Comparison of ENCODE assay signal across 1 cellular context in the genomic region with DNA sequence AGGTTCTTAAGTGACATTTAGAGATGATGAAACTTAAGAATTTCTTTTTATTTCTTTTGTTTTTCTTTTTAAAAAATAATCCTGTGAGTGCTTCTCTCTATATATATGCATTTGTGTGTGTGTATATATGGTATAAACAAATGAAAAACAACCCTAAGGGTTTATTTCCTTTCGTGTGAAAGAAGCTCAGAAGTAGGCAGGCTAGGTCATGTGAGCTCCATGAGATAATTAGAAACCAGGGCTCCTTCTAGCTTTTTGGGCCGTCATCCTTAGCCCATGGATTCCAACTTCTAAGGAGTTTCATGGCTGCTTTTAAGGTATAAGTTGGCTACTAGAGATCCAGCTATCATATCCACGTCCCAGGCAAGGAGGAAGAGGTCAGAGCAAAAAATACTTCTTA.
TF ChIP-seq lines count a peak whose summit lies in the region.

No MANE protein-coding gene starts in this region.

TF ChIP-seq in K562, 482 proteins besides CTCF, POLR2A, EP300 and RAD21:
- TF ChIP-seq, protein P1, sequence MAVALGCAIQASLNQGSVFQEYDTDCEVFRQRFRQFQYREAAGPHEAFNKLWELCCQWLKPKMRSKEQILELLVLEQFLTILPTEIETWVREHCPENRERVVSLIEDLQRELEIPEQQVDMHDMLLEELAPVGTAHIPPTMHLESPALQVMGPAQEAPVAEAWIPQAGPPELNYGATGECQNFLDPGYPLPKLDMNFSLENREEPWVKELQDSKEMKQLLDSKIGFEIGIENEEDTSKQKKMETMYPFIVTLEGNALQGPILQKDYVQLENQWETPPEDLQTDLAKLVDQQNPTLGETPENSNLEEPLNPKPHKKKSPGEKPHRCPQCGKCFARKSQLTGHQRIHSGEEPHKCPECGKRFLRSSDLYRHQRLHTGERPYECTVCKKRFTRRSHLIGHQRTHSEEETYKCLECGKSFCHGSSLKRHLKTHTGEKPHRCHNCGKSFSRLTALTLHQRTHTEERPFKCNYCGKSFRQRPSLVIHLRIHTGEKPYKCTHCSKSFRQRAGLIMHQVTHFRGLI (CRISPR knock-in tag; IDR thresholded peaks at IDR 0.05), result no peak
- TF ChIP-seq NONO (IDR thresholded peaks at IDR 0.05; ENCODE audit: low read depth in 2 of 2, low read length in 1 of 2) (no peak), HNRNPL (IDR thresholded peaks at IDR 0.05; ENCODE audit: low read depth, low read length) (no peak), ZFP1 (CRISPR knock-in tag; IDR thresholded peaks at IDR 0.05) (no peak), HCFC1 (IDR thresholded peaks at IDR 0.05; ENCODE audit: low read depth, low read length) (no peak), NR1H2 (CRISPR knock-in tag; IDR thresholded peaks at IDR 0.05) (no peak), BDP1 (IDR thresholded peaks at IDR 0.05; ENCODE audit: insufficient read depth, insufficient read length) (no peak), KHSRP (IDR thresholded peaks at IDR 0.05) (no peak), SAFB2 (IDR thresholded peaks at IDR 0.05; ENCODE audit: borderline replicate concordance, low read depth, low read length, severe bottlenecking) (no peak), SREBF1 (IDR thresholded peaks at IDR 0.05; ENCODE audit: borderline replicate concordance, low read depth, low read length) (no peak), GATAD2A (IDR thresholded peaks at IDR 0.05) (no peak), CHD1 (IDR thresholded peaks at IDR 0.05; ENCODE audit: low read length) (no peak), ZNF184 (CRISPR knock-in tag; IDR thresholded peaks at IDR 0.05) (no peak)
- TF ChIP-seq, protein P2, sequence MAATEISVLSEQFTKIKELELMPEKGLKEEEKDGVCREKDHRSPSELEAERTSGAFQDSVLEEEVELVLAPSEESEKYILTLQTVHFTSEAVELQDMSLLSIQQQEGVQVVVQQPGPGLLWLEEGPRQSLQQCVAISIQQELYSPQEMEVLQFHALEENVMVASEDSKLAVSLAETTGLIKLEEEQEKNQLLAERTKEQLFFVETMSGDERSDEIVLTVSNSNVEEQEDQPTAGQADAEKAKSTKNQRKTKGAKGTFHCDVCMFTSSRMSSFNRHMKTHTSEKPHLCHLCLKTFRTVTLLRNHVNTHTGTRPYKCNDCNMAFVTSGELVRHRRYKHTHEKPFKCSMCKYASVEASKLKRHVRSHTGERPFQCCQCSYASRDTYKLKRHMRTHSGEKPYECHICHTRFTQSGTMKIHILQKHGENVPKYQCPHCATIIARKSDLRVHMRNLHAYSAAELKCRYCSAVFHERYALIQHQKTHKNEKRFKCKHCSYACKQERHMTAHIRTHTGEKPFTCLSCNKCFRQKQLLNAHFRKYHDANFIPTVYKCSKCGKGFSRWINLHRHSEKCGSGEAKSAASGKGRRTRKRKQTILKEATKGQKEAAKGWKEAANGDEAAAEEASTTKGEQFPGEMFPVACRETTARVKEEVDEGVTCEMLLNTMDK (IDR thresholded peaks at IDR 0.05; ENCODE audit: borderline replicate concordance, insufficient read depth, low read depth, low read length, poor library complexity, severe bottlenecking), result no peak
- TF ChIP-seq, protein P3, sequence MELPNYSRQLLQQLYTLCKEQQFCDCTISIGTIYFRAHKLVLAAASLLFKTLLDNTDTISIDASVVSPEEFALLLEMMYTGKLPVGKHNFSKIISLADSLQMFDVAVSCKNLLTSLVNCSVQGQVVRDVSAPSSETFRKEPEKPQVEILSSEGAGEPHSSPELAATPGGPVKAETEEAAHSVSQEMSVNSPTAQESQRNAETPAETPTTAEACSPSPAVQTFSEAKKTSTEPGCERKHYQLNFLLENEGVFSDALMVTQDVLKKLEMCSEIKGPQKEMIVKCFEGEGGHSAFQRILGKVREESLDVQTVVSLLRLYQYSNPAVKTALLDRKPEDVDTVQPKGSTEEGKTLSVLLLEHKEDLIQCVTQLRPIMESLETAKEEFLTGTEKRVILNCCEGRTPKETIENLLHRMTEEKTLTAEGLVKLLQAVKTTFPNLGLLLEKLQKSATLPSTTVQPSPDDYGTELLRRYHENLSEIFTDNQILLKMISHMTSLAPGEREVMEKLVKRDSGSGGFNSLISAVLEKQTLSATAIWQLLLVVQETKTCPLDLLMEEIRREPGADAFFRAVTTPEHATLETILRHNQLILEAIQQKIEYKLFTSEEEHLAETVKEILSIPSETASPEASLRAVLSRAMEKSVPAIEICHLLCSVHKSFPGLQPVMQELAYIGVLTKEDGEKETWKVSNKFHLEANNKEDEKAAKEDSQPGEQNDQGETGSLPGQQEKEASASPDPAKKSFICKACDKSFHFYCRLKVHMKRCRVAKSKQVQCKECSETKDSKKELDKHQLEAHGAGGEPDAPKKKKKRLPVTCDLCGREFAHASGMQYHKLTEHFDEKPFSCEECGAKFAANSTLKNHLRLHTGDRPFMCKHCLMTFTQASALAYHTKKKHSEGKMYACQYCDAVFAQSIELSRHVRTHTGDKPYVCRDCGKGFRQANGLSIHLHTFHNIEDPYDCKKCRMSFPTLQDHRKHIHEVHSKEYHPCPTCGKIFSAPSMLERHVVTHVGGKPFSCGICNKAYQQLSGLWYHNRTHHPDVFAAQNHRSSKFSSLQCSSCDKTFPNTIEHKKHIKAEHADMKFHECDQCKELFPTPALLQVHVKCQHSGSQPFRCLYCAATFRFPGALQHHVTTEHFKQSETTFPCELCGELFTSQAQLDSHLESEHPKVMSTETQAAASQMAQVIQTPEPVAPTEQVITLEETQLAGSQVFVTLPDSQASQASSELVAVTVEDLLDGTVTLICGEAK (IDR thresholded peaks at IDR 0.05), result no peak
- TF ChIP-seq, protein P3 (CRISPR knock-in tag; IDR thresholded peaks at IDR 0.05), result no peak
- TF ChIP-seq, protein P4, sequence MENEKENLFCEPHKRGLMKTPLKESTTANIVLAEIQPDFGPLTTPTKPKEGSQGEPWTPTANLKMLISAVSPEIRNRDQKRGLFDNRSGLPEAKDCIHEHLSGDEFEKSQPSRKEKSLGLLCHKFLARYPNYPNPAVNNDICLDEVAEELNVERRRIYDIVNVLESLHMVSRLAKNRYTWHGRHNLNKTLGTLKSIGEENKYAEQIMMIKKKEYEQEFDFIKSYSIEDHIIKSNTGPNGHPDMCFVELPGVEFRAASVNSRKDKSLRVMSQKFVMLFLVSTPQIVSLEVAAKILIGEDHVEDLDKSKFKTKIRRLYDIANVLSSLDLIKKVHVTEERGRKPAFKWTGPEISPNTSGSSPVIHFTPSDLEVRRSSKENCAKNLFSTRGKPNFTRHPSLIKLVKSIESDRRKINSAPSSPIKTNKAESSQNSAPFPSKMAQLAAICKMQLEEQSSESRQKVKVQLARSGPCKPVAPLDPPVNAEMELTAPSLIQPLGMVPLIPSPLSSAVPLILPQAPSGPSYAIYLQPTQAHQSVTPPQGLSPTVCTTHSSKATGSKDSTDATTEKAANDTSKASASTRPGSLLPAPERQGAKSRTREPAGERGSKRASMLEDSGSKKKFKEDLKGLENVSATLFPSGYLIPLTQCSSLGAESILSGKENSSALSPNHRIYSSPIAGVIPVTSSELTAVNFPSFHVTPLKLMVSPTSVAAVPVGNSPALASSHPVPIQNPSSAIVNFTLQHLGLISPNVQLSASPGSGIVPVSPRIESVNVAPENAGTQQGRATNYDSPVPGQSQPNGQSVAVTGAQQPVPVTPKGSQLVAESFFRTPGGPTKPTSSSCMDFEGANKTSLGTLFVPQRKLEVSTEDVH (IDR thresholded peaks at IDR 0.05; ENCODE audit: low read depth, partially characterized antibody), result no peak
